Comparison of ENCODE assay signal across 27 cellular contexts in genomic region chr14:38544766-38545165, GRCh38.
"Had no signal": no experiment of that assay in that cellular context is flagged by ENCODE, and none has a peak within 500 bp of the region (broad histone marks: within the 10 kb centered on the region; RNA-seq: fewer than 3 reads in every experiment).

No MANE protein-coding gene starts in this region.

- H3K4me3 ChIP-seq: colonic mucosa, esophagus squamous epithelium, heart right ventricle, lung, pancreas, right lobe of liver, testis, tibial artery, upper lobe of left lung had no signal

- H3K36me3 ChIP-seq: colonic mucosa, esophagus squamous epithelium, heart right ventricle, neutrophil, pancreas, right lobe of liver, tibial artery, upper lobe of left lung had no signal

- H3K27ac Mint-ChIP-seq: dendritic cell treated with granulocyte-macrophage colony-stimulating factor and Interleukin-4, amounts not matched to agents 40 ng/mL and 50 ng/mL, for 4 days; naive thymus-derived CD4-positive, alpha-beta T cell; nephron; stimulated activated effector memory CD8-positive, alpha-beta T cell treated with anti-CD3 and anti-CD28 coated beads, Interleukin-12 subunit alpha, Interleukin-12 subunit beta, amount 100 ng/mL, for 72 hours had no signal

- H3K9me3 ChIP-seq: colonic mucosa, esophagus squamous epithelium, heart right ventricle, neutrophil, pancreas, right lobe of liver, testis, tibial artery, upper lobe of left lung had no signal

- H3K4me1 ChIP-seq: colonic mucosa, esophagus squamous epithelium, heart right ventricle, pancreas, testis, tibial artery, upper lobe of left lung had no signal

- ATAC-seq: heart right ventricle; naive thymus-derived CD4-positive, alpha-beta T cell; pancreas; right lobe of liver; stimulated activated effector memory CD8-positive, alpha-beta T cell treated with anti-CD3 and anti-CD28 coated beads, Interleukin-12 subunit alpha, Interleukin-12 subunit beta, amount 100 ng/mL, for 72 hours; stimulated activated naive CD8-positive, alpha-beta T cell treated with anti-CD3 and anti-CD28 coated beads, Interleukin-15, Interleukin-2, amounts not matched to agents 100 U/mL and 50 U/mL, for 24 hours had no signal

- H3K36me3 Mint-ChIP-seq: naive thymus-derived CD4-positive, alpha-beta T cell; stimulated activated effector memory CD8-positive, alpha-beta T cell treated with anti-CD3 and anti-CD28 coated beads, Interleukin-12 subunit alpha, Interleukin-12 subunit beta, amount 100 ng/mL, for 72 hours had no signal

- DNase-seq: colonic mucosa; effector memory CD4-positive, alpha-beta T cell; erythroblast; esophagus squamous epithelium; foreskin melanocyte; glutamatergic neuron; heart right ventricle; hippocampal formation; mesenchymal stem cell; midbrain; naive thymus-derived CD4-positive, alpha-beta T cell; pancreas; right lobe of liver; small intestine; stimulated activated CD4-positive, alpha-beta T cell treated with anti-CD3 and anti-CD28 coated beads, Interleukin-12 subunit alpha, Interleukin-12 subunit beta, amount 100 ng/mL, for 4 hours; stimulated activated CD4-positive, alpha-beta T cell treated with anti-CD3 and anti-CD28 coated beads, Interleukin-1b, Interleukin-23, amount 100 ng/mL, for 48 hours; stimulated activated CD4-positive, alpha-beta T cell treated with anti-CD3 and anti-CD28 coated beads, Interleukin-4, amount 100 ng/mL, for 24 hours; stimulated activated naive CD8-positive, alpha-beta T cell treated with anti-CD3 and anti-CD28 coated beads, Interleukin-15, Interleukin-2, amounts not matched to agents 100 U/mL and 50 U/mL, for 24 hours; substantia nigra; testis; tibial artery; upper lobe of left lung had no signal

- H3K27ac ChIP-seq: colonic mucosa, esophagus squamous epithelium, heart right ventricle, neutrophil, pancreas, right lobe of liver, testis, tibial artery, upper lobe of left lung had no signal

- H3K27me3 ChIP-seq: colonic mucosa, esophagus squamous epithelium, heart right ventricle, neutrophil, pancreas, right lobe of liver, testis, tibial artery, upper lobe of left lung had no signal
